In the genomic region with DNA sequence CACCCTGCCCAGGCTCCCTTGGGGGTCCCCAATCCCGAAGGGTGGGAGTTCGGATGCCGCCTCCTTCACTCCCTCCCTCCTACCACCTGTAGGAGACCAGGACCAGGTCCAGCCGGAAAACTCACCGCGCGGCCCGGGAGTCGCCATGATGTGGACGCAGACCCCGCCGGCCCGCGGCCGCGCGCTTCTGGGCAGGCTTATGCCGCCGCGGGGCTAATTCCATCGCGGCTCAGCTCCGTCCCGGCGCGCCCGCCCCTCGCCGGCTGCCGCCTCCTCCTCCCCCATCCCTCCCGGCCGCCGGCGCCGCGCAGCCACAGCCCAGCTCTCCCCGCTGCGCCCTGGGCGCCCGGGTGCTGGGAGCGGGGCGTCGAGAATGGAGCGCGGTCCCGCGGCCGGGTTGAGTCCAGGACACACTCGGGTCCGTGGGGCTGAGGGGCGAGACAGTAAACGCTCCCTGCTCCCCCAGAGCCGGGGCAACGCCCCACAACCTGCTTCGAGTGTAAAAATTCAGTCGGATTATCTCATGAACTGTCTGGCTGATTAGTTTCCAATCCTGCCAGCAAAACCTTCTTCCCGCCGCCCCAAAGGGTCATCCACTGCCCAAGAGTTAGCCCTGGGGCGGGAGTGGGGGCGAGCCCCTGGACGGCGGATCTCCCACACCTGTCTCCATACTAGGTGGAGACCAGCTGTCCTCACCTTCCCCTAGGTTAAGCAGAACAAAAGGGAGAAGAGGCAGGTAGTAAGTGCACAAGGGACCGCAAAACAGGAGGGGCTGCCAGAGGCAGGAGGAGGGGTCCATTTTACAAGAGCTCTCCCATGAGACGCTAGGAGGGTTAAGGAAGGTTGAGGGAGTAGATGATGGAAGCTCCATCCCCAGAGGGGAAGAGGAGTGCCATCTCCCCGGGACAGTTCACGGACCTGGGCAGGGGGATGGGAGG, we compare ENCODE assay signal across 8 cellular contexts. TPM values are rescaled to one million over a fixed set of nuclear protein-coding genes. Genes with fewer than 3 reads are reported as not detected.
A peak's percentile ranks its signal among the peaks of the same experiment; 100 is the strongest.
DNase-seq lines count a peak whose midpoint lies in the region; ATAC-seq, FAIRE-seq and TF ChIP-seq lines count a peak whose summit lies in the region.

A gene (minus strand): TSS at position 189 of the 938 bp plus-strand sequence. CDS start 42 bp downstream, at position 147.

- ATAC-seq in GM21423 (IDR thresholded peaks at IDR 0.05; ENCODE audit: unreplicated experiment) = no peak
- ATAC-seq in GM18858 (IDR thresholded peaks at IDR 0.05; ENCODE audit: unreplicated experiment) = no peak

- intact Hi-C loops in spleen (cut with DNase I; ENCODE audit: low total_unique reads) = no loop called here

- peak; percentile 86 for FAIRE-seq in HTR-8/SVneo (lab: Jason Lieb, UNC)

- H3K4me3 ChIP-seq in iPS DF 6.9 (ENCODE audit: low read length) (peak within 1 kb of the TSS; percentile 90), spleen (peak within 1 kb of the TSS in 4 of 8 donors; percentile 8 to 49 (median 14)), Peyer's patch (peak within 1 kb of the TSS in 2 of 4 donors; percentile 31 to 36)

- H3K4me1 ChIP-seq in iPS DF 6.9 (ENCODE audit: control insufficient read depth, insufficient read depth, low read length) (peaks cover 3% of the 10 kb centered on the region; the same call in 1 of the 2 replicates), spleen (peaks cover 0 to 13% (median 4%) of the 10 kb centered on the region in 6 donors), Peyer's patch (peaks cover 0 to 9% (median 0%) of the 10 kb centered on the region in 4 donors)

- H3K9me3 ChIP-seq in iPS DF 6.9 (ENCODE audit: control insufficient read depth, insufficient read depth, low read length) (no peaks in the 10 kb centered on the region), spleen (no peaks in the 10 kb centered on the region), Peyer's patch (no peaks in the 10 kb centered on the region)

- H3K27ac ChIP-seq in iPS DF 6.9 (ENCODE audit: low read length) (no peak within 1 kb of the TSS), spleen (no peak within 1 kb of the TSS), Peyer's patch (no peak within 1 kb of the TSS)

- peak; percentile 41 for DNase-seq in HTR-8/SVneo (ENCODE audit: insufficient read length, low spot score)
- DNase-seq in amniotic stem cell (lab: John Stamatoyannopoulos, UW) = peak; percentile 10
- DNase-seq in iPS DF 6.9 (ENCODE audit: low read depth, low spot score) = no peak
- DNase-seq in spleen = no peak
- no peak for DNase-seq in GF-D8 (lab: John Stamatoyannopoulos, UW)
- no peak for DNase-seq in Peyer's patch

- H3K27me3 ChIP-seq in iPS DF 6.9 (ENCODE audit: control insufficient read depth, insufficient read depth, low read length) (peaks cover 1% of the 10 kb centered on the region; the same call in 1 of the 2 replicates), spleen (replicated peaks in 1 of 7) (peaks cover 0 to 71% (median 28%) of the 10 kb centered on the region in 7 donors), Peyer's patch (peaks cover 0 to 9% of the 10 kb centered on the region in 2 donors)

- WGBS in iPS DF 6.9 (ENCODE audit: insufficient coverage, insufficient read length) = no CpG with 5 or more reads among the region's 66 CpGs
- WGBS in spleen, 5 donors = 8 to 25% (median 15%) methylated on average over 13 to 66 of the region's 66 CpGs

- TF ChIP-seq CTCF in spleen (IDR thresholded peaks at IDR 0.05 in 8 of 11, conservative IDR thresholded peaks at IDR 0.05 in 3 of 11) = no peak
- no peak for TF ChIP-seq CTCF in Peyer's patch (IDR thresholded peaks at IDR 0.05)

- no peaks in the 10 kb centered on the region for H3K36me3 ChIP-seq in iPS DF 6.9 (ENCODE audit: control insufficient read depth, insufficient read depth, low read length)
- peaks cover 0 to 20% (median 10%) of the 10 kb centered on the region in 6 donors for H3K36me3 ChIP-seq in spleen
- no peaks in the 10 kb centered on the region for H3K36me3 ChIP-seq in Peyer's patch

- TF ChIP-seq POLR2A in spleen (IDR thresholded peaks at IDR 0.05) = no peak
- no peak for TF ChIP-seq POLR2A in Peyer's patch (IDR thresholded peaks at IDR 0.05)

RNA-seq across cellular contexts. Expression of the gene that starts here (rescaled TPM):
- total RNA-seq in spleen (10 to 100 TPM; 10.5 to 35.1 (median 15.7) TPM), Peyer's patch (10 to 100 TPM in 1 of 4 donors, 1 to 10 TPM in 2, under 1 TPM in 1; 0.53 to 23.9 (median 5.8) TPM)
- polyA plus RNA-seq in spleen = 1 to 10 TPM; 1.1 to 3.5 (median 2.1) TPM

Comparison
In these comparisons a context has a peak if more than half of its experiments do, and no peak if none do; other contexts are left out.
1. DNase-seq: peak in HTR-8/SVneo (single experiment) and amniotic stem cell (single experiment); none in iPS DF 6.9 (single experiment), spleen (single experiment), GF-D8 (single experiment) and Peyer's patch (0 of 3).